In genomic region chr19:44374789-44375188, GRCh38 we compare ENCODE assay signal across 1 cellular context.
TF ChIP-seq lines count a peak whose summit lies in the region.

No MANE protein-coding gene starts in this region.

TF ChIP-seq in SK-N-SH treated with all-trans-retinoic acid at 6 μM for 48 hours, 23 proteins besides CTCF, POLR2A, EP300 and RAD21 (continued from another document):
- TF ChIP-seq TSHZ2 (CRISPR knock-in tag; IDR thresholded peaks at IDR 0.05), result no peak
